20 cellular contexts compared by ENCODE assay signal in genomic region chr1:61655453-61655852, GRCh38.
DNase-seq lines count a peak whose midpoint lies in the region; ATAC-seq, FAIRE-seq and TF ChIP-seq lines count a peak whose summit lies in the region.
"Had no signal": no experiment of that assay in that cellular context is flagged by ENCODE, and none has a peak within 500 bp of the region (broad histone marks: within the 10 kb centered on the region; RNA-seq: fewer than 3 reads in every experiment).

No MANE protein-coding gene starts in this region.

- 59% methylated on average over 3 of the region's 3 CpGs for WGBS in HepG2 (ENCODE audit: low lambda C conversion rate)
- 78% methylated on average over 3 of the region's 3 CpGs for WGBS in right lobe of liver (ENCODE audit: insufficient coverage, low coverage, low lambda C conversion rate, missing lambda C conversion rate)

- no peak for TF ChIP-seq RAD21 in HepG2 (CRISPR knock-in tag; IDR thresholded peaks at IDR 0.05)

- no peak for FAIRE-seq in HepG2 (lab: Jason Lieb, UNC)
- FAIRE-seq: A549, D721Med, GM12878, GM12892, GM18507 had no signal

- H3K4me3 ChIP-seq in HepG2 (replicated peaks in 1 of 3; ENCODE audit: insufficient read depth in 1 of 3, low read depth in 2 of 3, low read length in 3 of 3) (no peak overlapping the region), right lobe of liver (no peak overlapping the region), Karpas-422 (ENCODE audit: low read length) (no peak overlapping the region)
- H3K4me3 ChIP-seq: A549; BLaER1 treated with 17β-estradiol and CSF1 and Interleukin-3, amounts not matched to agents 10 nM and 100 nM; GM12878 had no signal

- TF ChIP-seq POLR2A in HepG2 (IDR thresholded peaks at IDR 0.05; ENCODE audit: insufficient read depth in 1 of 2, low read depth in 2 of 2, low read length in 2 of 2) = no peak
- TF ChIP-seq POLR2A in right lobe of liver (IDR thresholded peaks at IDR 0.05) = no peak

- CTCF ChIA-PET in HepG2 (lab: Yijun Ruan, JAX; ENCODE audit: low intra/inter-chr PET ratio, low total read pairs) = no interaction called here

- H3K36me3 ChIP-seq in HepG2 (replicated peaks in 1 of 2; ENCODE audit: control insufficient read depth in 1 of 2, insufficient read depth in 2 of 2, low read length in 2 of 2) (no peaks in the 10 kb centered on the region), right lobe of liver (no peaks in the 10 kb centered on the region), Karpas-422 (ENCODE audit: insufficient read depth, low read length) (no peaks in the 10 kb centered on the region)
- H3K36me3 ChIP-seq: BLaER1 treated with 17β-estradiol and CSF1 and Interleukin-3, amounts not matched to agents 10 nM and 100 nM had no signal

- no peaks in the 10 kb centered on the region for H3K9me2 ChIP-seq in Karpas-422 (replicated peaks; ENCODE audit: insufficient read depth, low read length)

- H3K79me2 ChIP-seq in HepG2 (ENCODE audit: insufficient read depth, low read length) = no peaks in the 10 kb centered on the region
- no peaks in the 10 kb centered on the region for H3K79me2 ChIP-seq in Karpas-422 (ENCODE audit: low read length)

- TF ChIP-seq EP300 in HepG2 (IDR thresholded peaks at IDR 0.05; ENCODE audit: low read depth in 2 of 2, low read length in 2 of 2) (no peak), HepG2 (CRISPR knock-in tag; IDR thresholded peaks at IDR 0.05; ENCODE audit: borderline replicate concordance) (no peak)

- H2AFZ ChIP-seq in HepG2 (ENCODE audit: low read length) (no peak overlapping the region), Karpas-422 (ENCODE audit: low read length) (no peak overlapping the region)

- H3K27ac ChIP-seq in HepG2 (ENCODE audit: extremely low read length, insufficient read depth, low read length) (no peak overlapping the region), right lobe of liver (no peak overlapping the region), Karpas-422 (ENCODE audit: low read length) (no peak overlapping the region)
- H3K27ac ChIP-seq: 22Rv1; A549; BLaER1 treated with 17β-estradiol and CSF1 and Interleukin-3, amounts not matched to agents 10 nM and 100 nM; C4-2B had no signal

- H3K9me3 ChIP-seq in HepG2 (ENCODE audit: low read length) (no peaks in the 10 kb centered on the region), right lobe of liver (no peaks in the 10 kb centered on the region), Karpas-422 (ENCODE audit: low read length) (no peaks in the 10 kb centered on the region)
- H3K9me3 ChIP-seq: A549, Caco-2 had no signal

- ATAC-seq in HepG2 (no peak), right lobe of liver (no peak)
- ATAC-seq: A549; CD8-positive, alpha-beta T cell; GM12878 had no signal

- POLR2A ChIA-PET in HepG2 (lab: Yijun Ruan, JAX) = no interaction called here

- no peak for TF ChIP-seq CTCF in HepG2 (CRISPR knock-in tag; IDR thresholded peaks at IDR 0.05)
- no peak for TF ChIP-seq CTCF in right lobe of liver (IDR thresholded peaks at IDR 0.05)

- H3K4me2 ChIP-seq in HepG2 (ENCODE audit: low read depth, low read length) = no peak overlapping the region
- peak overlapping the region; percentile 38 for H3K4me2 ChIP-seq in Karpas-422 (ENCODE audit: low read depth, low read length, poor library complexity, severe bottlenecking)
- H3K4me2 ChIP-seq: A549; BLaER1 treated with 17β-estradiol and CSF1 and Interleukin-3, amounts not matched to agents 10 nM and 100 nM had no signal

- intact Hi-C loops in HepG2 (cut with micrococcal nuclease; ENCODE audit: unreplicated experiment) (no loop called here), right lobe of liver (cut with DNase I) (no loop called here)

- H4K20me1 ChIP-seq in HepG2 (ENCODE audit: insufficient read depth, low read length) (no peaks in the 10 kb centered on the region), Karpas-422 (ENCODE audit: insufficient read depth, low read depth, low read length) (no peaks in the 10 kb centered on the region)
- H4K20me1 ChIP-seq: BLaER1 treated with 17β-estradiol and CSF1 and Interleukin-3, amounts not matched to agents 10 nM and 100 nM had no signal

- in situ Hi-C loops in HepG2 (cut with HindIII; ENCODE audit: extremely low pct_ligation_motif_present, low pct_unique_long_range_greater_than_20kb) = no loop called here
- in situ Hi-C loops in G401 (cut with HindIII; ENCODE audit: low sequenced_read_pairs) = no loop called here

- H3K9ac ChIP-seq in HepG2 (ENCODE audit: insufficient read depth, low read depth, low read length) = no peak overlapping the region
- no peak overlapping the region for H3K9ac ChIP-seq in Karpas-422 (ENCODE audit: low read length)
- H3K9ac ChIP-seq: BLaER1 treated with 17β-estradiol and CSF1 and Interleukin-3, amounts not matched to agents 10 nM and 100 nM had no signal

- DNase-seq in HepG2 (ENCODE audit: low spot score) (no peak), right lobe of liver (no peak), Karpas-422 (no peak), G401 (ENCODE audit: low spot score) (no peak), HCEC 1CT (no peak)
- DNase-seq: AML-193; Caco-2; Calu3; CD4-positive, alpha-beta T cell; CD8-positive, alpha-beta T cell; DMS79 treated with DMSO at 0.1 percent for 48 hours; GDM1 had no signal

- no peaks in the 10 kb centered on the region for H3K4me1 ChIP-seq in HepG2 (ENCODE audit: insufficient read depth, low read length)
- no peaks in the 10 kb centered on the region for H3K4me1 ChIP-seq in right lobe of liver
- peaks cover 15% of the 10 kb centered on the region for H3K4me1 ChIP-seq in Karpas-422 (ENCODE audit: low read length)
- H3K4me1 ChIP-seq: A549, Caco-2 had no signal

- BruUV-seq in HepG2 (replicated peaks; lab: Mats Ljungman, UMichigan) = no TSS peak

- H3K27me3 ChIP-seq in HepG2 (ENCODE audit: control insufficient read depth in 1 of 2, insufficient read depth in 2 of 2, low read length in 2 of 2) = no peaks in the 10 kb centered on the region
- H3K27me3 ChIP-seq in right lobe of liver = no peaks in the 10 kb centered on the region
- H3K27me3 ChIP-seq in Karpas-422 (ENCODE audit: low read length) = no peaks in the 10 kb centered on the region
- H3K27me3 ChIP-seq: BLaER1 treated with 17β-estradiol and CSF1 and Interleukin-3, amounts not matched to agents 10 nM and 100 nM had no signal

TF ChIP-seq in HepG2, 621 proteins besides CTCF, POLR2A, EP300 and RAD21 (continues in another document):
- TF ChIP-seq ZNF607 (CRISPR knock-in tag; IDR thresholded peaks at IDR 0.05; ENCODE audit: borderline replicate concordance) (no peak), MAFF (IDR thresholded peaks at IDR 0.05; ENCODE audit: low read depth, low read length) (peak; percentile 22; the same call in 1 of the 2 replicates), KDM5B (CRISPR knock-in tag; IDR thresholded peaks at IDR 0.05; ENCODE audit: borderline replicate concordance) (no peak), GMEB2 (CRISPR knock-in tag; IDR thresholded peaks at IDR 0.05; ENCODE audit: low read depth) (no peak), ZNF639 (CRISPR knock-in tag; conservative IDR thresholded peaks at IDR 0.05) (no peak), ZNF746 (CRISPR knock-in tag; IDR thresholded peaks at IDR 0.05) (no peak), REL (CRISPR knock-in tag; conservative IDR thresholded peaks at IDR 0.05) (no peak), ZHX1 (CRISPR knock-in tag; IDR thresholded peaks at IDR 0.05; ENCODE audit: low read depth) (no peak)
